Comparison of ENCODE assay signal across 13 cellular contexts in genomic region chr3:65146149-65146548, GRCh38.
DNase-seq lines count a peak whose midpoint lies in the region; ATAC-seq and TF ChIP-seq lines count a peak whose summit lies in the region.
"Had no signal": no experiment of that assay in that cellular context is flagged by ENCODE, and none has a peak within 500 bp of the region (broad histone marks: within the 10 kb centered on the region; RNA-seq: fewer than 3 reads in every experiment).

No MANE protein-coding gene starts in this region.

- no peaks in the 10 kb centered on the region for H3K27me3 ChIP-seq in left lung
- H3K27me3 ChIP-seq in spleen (replicated peaks in 1 of 7): no peaks in the 10 kb centered on the region
- no peaks in the 10 kb centered on the region for H3K27me3 ChIP-seq in ovary
- H3K27me3 ChIP-seq: gastrocnemius medialis had no signal

- TF ChIP-seq CTCF in choroid plexus epithelial cell (conservative IDR thresholded peaks at IDR 0.05; ENCODE audit: low read depth, low read length) (no peak), left lung (IDR thresholded peaks at IDR 0.05) (no peak), spleen (IDR thresholded peaks at IDR 0.05 in 8 of 11, conservative IDR thresholded peaks at IDR 0.05 in 3 of 11) (no peak), ovary (IDR thresholded peaks at IDR 0.05) (no peak)

- intact Hi-C loops in left lung (cut with DNase I): no loop called here
- intact Hi-C loops in spleen (cut with DNase I; ENCODE audit: low total_unique reads): no loop called here
- intact Hi-C loops in ovary (cut with DNase I): no loop called here

- H3K27ac ChIP-seq in left lung (no peak overlapping the region), spleen (no peak overlapping the region), ovary (no peak overlapping the region)
- H3K27ac ChIP-seq: gastrocnemius medialis had no signal

- TF ChIP-seq POLR2A in spleen (IDR thresholded peaks at IDR 0.05) (no peak), ovary (IDR thresholded peaks at IDR 0.05) (no peak)

- no peaks in the 10 kb centered on the region for H3K4me1 ChIP-seq in left lung
- H3K4me1 ChIP-seq in spleen: no peaks in the 10 kb centered on the region
- H3K4me1 ChIP-seq in ovary (ENCODE audit: insufficient read depth): no peaks in the 10 kb centered on the region
- H3K4me1 ChIP-seq: gastrocnemius medialis had no signal

- H3K4me3 ChIP-seq in choroid plexus epithelial cell (ENCODE audit: low read depth, low read length): no peak overlapping the region
- no peak overlapping the region for H3K4me3 ChIP-seq in left lung
- no peak overlapping the region for H3K4me3 ChIP-seq in spleen
- no peak overlapping the region for H3K4me3 ChIP-seq in ovary
- H3K4me3 ChIP-seq: gastrocnemius medialis had no signal

- DNase-seq in ACHN (peak; percentile 54), LoVo (ENCODE audit: low spot score) (peak; percentile 23), choroid plexus epithelial cell (ENCODE audit: low read depth) (peak; percentile 92), left lung (no peak), SIG-M5 treated with dmso at 0.1 percent for 504 hours (lab: John Stamatoyannopoulos, UW; ENCODE audit: unreplicated experiment) (no peak), spleen (no peak), ovary (no peak)
- DNase-seq: amniotic stem cell, gastrocnemius medialis, NCI-H1436, posterior cingulate gyrus had no signal

- in situ Hi-C loops in ACHN (cut with HindIII; ENCODE audit: low pct_ligation_motif_present, low pct_unique_long_range_greater_than_20kb, low sequenced_read_pairs): no loop called here

- TF ChIP-seq EP300 in ovary (IDR thresholded peaks at IDR 0.05): no peak

- WGBS in spleen, 5 donors: 67 to 79% (median 72%) methylated on average over 3 of the region's 3 CpGs
- 64 to 72% (median 70%) methylated on average over 3 of the region's 3 CpGs for WGBS in ovary, 3 donors

- H3K36me3 ChIP-seq in left lung (no peaks in the 10 kb centered on the region), spleen (no peaks in the 10 kb centered on the region), ovary (no peaks in the 10 kb centered on the region)
- H3K36me3 ChIP-seq: gastrocnemius medialis had no signal

- ATAC-seq in left lung: peak; percentile 90
- ATAC-seq in HG03460 (IDR thresholded peaks at IDR 0.05; ENCODE audit: unreplicated experiment): no peak
- ATAC-seq: gastrocnemius medialis, HepG2 had no signal

- H3K9me3 ChIP-seq in left lung (peaks cover 0 to under 1% of the 10 kb centered on the region in 2 donors), spleen (no peaks in the 10 kb centered on the region), ovary (no peaks in the 10 kb centered on the region)
- H3K9me3 ChIP-seq: gastrocnemius medialis had no signal

Comparison
In these comparisons a context has a peak if more than half of its experiments do, and no peak if none do; other contexts are left out.
1. DNase-seq: peak in ACHN (single experiment), LoVo (single experiment) and choroid plexus epithelial cell (single experiment); none in left lung (0 of 2), SIG-M5 treated with dmso at 0.1 percent for 504 hours (single experiment), spleen (single experiment) and ovary (0 of 5).